In genomic region chr22:43849731-43850130, GRCh38 we compare ENCODE assay signal across 19 cellular contexts. TPM values are rescaled to one million over a fixed set of nuclear protein-coding genes. Genes with fewer than 3 reads are reported as not detected.
DNase-seq lines count a peak whose midpoint lies in the region; ATAC-seq and TF ChIP-seq lines count a peak whose summit lies in the region.
"Had no signal": no experiment of that assay in that cellular context is flagged by ENCODE, and none has a peak within 500 bp of the region (broad histone marks: within the 10 kb centered on the region; RNA-seq: fewer than 3 reads in every experiment).

No MANE protein-coding gene starts in this region.

- peaks cover 48% of the 10 kb centered on the region for H3K4me1 Mint-ChIP-seq in GM23338

- no peak overlapping the region for H3K27ac Mint-ChIP-seq in GM23338

- peaks cover 3% of the 10 kb centered on the region for H4K20me1 ChIP-seq in GM23338 (replicated peaks; ENCODE audit: insufficient read depth)

- H3K9me3 ChIP-seq in breast epithelium: no peaks in the 10 kb centered on the region
- H3K9me3 ChIP-seq: HAP-1, SK-N-SH had no signal

- ATAC-seq in GM23338: no peak
- ATAC-seq in sciatic nerve: no peak
- ATAC-seq: K562 had no signal

- H3K4me1 ChIP-seq in GM23338 (ENCODE audit: insufficient read depth) (no peaks in the 10 kb centered on the region), breast epithelium (no peaks in the 10 kb centered on the region)
- H3K4me1 ChIP-seq: HAP-1 had no signal

- peaks cover 69% of the 10 kb centered on the region for H3K79me2 ChIP-seq in GM23338 (replicated peaks; ENCODE audit: insufficient read depth)

- intact Hi-C loops in sciatic nerve (cut with DNase I) (loop anchor here (5.0 kb wide), 1 partner anchor 43 kb away; the partner anchor contains the start of gene PNPLA5), breast epithelium (cut with DNase I; ENCODE audit: low total_unique reads) (no loop called here)

- TF ChIP-seq CTCF in GM23338 (conservative IDR thresholded peaks at IDR 0.05; ENCODE audit: low read depth in 2 of 2): no peak
- no peak for TF ChIP-seq CTCF in coronary artery (IDR thresholded peaks at IDR 0.05)
- TF ChIP-seq CTCF in breast epithelium (IDR thresholded peaks at IDR 0.05): no peak

- no peaks in the 10 kb centered on the region for H3K9me3 Mint-ChIP-seq in GM23338

- no peak for TF ChIP-seq POLR2A in breast epithelium (IDR thresholded peaks at IDR 0.05)

- H3K27me3 Mint-ChIP-seq in GM23338 (ENCODE audit: insufficient read depth, low read depth, poor library complexity): peaks cover 13% of the 10 kb centered on the region

- H3K4me3 ChIP-seq in GM23338 (no peak overlapping the region), coronary artery (no peak overlapping the region), breast epithelium (no peak overlapping the region)
- H3K4me3 ChIP-seq: HAP-1, K562 had no signal

- H3F3A ChIP-seq in GM23338 (replicated peaks; ENCODE audit: low read depth): no peaks in the 10 kb centered on the region

- H3K4me3 Mint-ChIP-seq in GM23338: no peak overlapping the region

- H3K36me3 Mint-ChIP-seq in GM23338 (ENCODE audit: low read depth): no peaks in the 10 kb centered on the region; the same call in 2 of the 3 replicates

- H3K9me2 ChIP-seq in GM23338 (ENCODE audit: insufficient read depth): no peaks in the 10 kb centered on the region
- H3K9me2 ChIP-seq: SK-N-SH had no signal

- DNase-seq in DMS79 (lab: John Stamatoyannopoulos, UW) (peak; percentile 19), GM23338 (ENCODE audit: low spot score) (no peak), coronary artery (ENCODE audit: low spot score) (peak; percentile 66), sciatic nerve (ENCODE audit: low spot score) (peak; percentile 33), mucosa of gallbladder (ENCODE audit: low spot score) (no peak), breast epithelium (ENCODE audit: low spot score in 2 of 2) (no peak)
- no peak for DNase-seq in effector CD8-positive, alpha-beta T cell (lab: John Stamatoyannopoulos, UW)
- DNase-seq: ACHN, DND-41, NCI-H1092 treated with DMSO at 0.1 percent for 48 hours, NCI-H2081, SHP77 treated with DMSO at 0.1 percent for 48 hours, SK-N-SH had no signal

- no peaks in the 10 kb centered on the region for H3K36me3 ChIP-seq in GM23338 (ENCODE audit: insufficient read depth)
- H3K36me3 ChIP-seq in breast epithelium: no peaks in the 10 kb centered on the region
- H3K36me3 ChIP-seq: HAP-1 had no signal

- H2AFZ ChIP-seq in GM23338: no peak overlapping the region

- H3K27me3 ChIP-seq in GM23338 (ENCODE audit: insufficient read depth) (no peaks in the 10 kb centered on the region), breast epithelium (peaks cover 0 to 4% of the 10 kb centered on the region in 2 donors)

- H3K4me2 ChIP-seq in GM23338: no peak overlapping the region
- H3K4me2 ChIP-seq: SK-N-SH had no signal

- H3K27ac ChIP-seq in GM23338 (ENCODE audit: low read depth) (0 out of 2 replicates have a peak overlapping the region, but pooled peaks have one; percentile 26), coronary artery (no peak overlapping the region), breast epithelium (no peak overlapping the region)

TF ChIP-seq in GM23338, 12 proteins besides CTCF, POLR2A, EP300 and RAD21:
- TF ChIP-seq JUNB (IDR thresholded peaks at IDR 0.05; ENCODE audit: unreplicated experiment) (no peak), EZH2 (IDR thresholded peaks at IDR 0.05; ENCODE audit: low read depth, unreplicated experiment) (no peak)
TF ChIP-seq in GM23338: peak in this region for 0.

RNA-seq across cellular contexts. Expression of gene SULT4A1, which starts 12.6 kb away (rescaled TPM):
- 5.2 and 7.8 TPM in 2 replicates for total RNA-seq in GM23338 (2014; rRNA removed; shearing (Covaris generic))
- polyA plus RNA-seq in GM23338 (2016; fragmentation: Nextera tagmentation; extraction: Ambion mirVana): 4.3 and 4.7 TPM in 2 replicates
- total RNA-seq in sciatic nerve: 0.27 TPM
- total RNA-seq in mucosa of gallbladder: 0.43 TPM
- total RNA-seq in breast epithelium: 1 to 10 TPM in 1 of 3 donors, under 1 TPM in 1, not detected in 1; 0.98 to 2.9 TPM
- total RNA-seq: NCI-H460, OCI-LY7, RPMI7951 had no signal

RNA-seq across cellular contexts. Expression of gene EFCAB6, which starts 37.6 kb away (rescaled TPM):
- 1.8 and 1.9 TPM in 2 replicates for total RNA-seq in GM23338 (2014; rRNA removed; shearing (Covaris generic))
- 1.1 and 1.2 TPM in 2 replicates for polyA plus RNA-seq in GM23338 (2016; fragmentation: Nextera tagmentation; extraction: Ambion mirVana)
- total RNA-seq in sciatic nerve (4.4 TPM), mucosa of gallbladder (4.1 TPM), breast epithelium (1 to 10 TPM; 3.0 to 9.8 (median 5.9) TPM)
- total RNA-seq: K562 had no signal

RNA-seq across cellular contexts. Expression of gene PNPLA5, which starts 42.1 kb away (rescaled TPM):
- total RNA-seq in GM23338 (2014; rRNA removed; shearing (Covaris generic)): 5.9 and 6.8 TPM in 2 replicates
- polyA plus RNA-seq in GM23338 (2016; fragmentation: Nextera tagmentation; extraction: Ambion mirVana): 2.0 and 2.3 TPM in 2 replicates
- total RNA-seq in sciatic nerve (not detected), mucosa of gallbladder (not detected), breast epithelium (not detected)
- total RNA-seq: G401, K562, NCI-H460, RPMI7951 had no signal
- polyA plus RNA-seq: K562, SK-N-SH had no signal

Comparison
In these comparisons a context has a peak if more than half of its experiments do, and no peak if none do; other contexts are left out.
1. DNase-seq: peak in DMS79 (single experiment), coronary artery (single experiment) and sciatic nerve (single experiment); none in GM23338 (single experiment), mucosa of gallbladder (single experiment), effector CD8-positive, alpha-beta T cell (single experiment) and breast epithelium (0 of 2).